In the genomic region with DNA sequence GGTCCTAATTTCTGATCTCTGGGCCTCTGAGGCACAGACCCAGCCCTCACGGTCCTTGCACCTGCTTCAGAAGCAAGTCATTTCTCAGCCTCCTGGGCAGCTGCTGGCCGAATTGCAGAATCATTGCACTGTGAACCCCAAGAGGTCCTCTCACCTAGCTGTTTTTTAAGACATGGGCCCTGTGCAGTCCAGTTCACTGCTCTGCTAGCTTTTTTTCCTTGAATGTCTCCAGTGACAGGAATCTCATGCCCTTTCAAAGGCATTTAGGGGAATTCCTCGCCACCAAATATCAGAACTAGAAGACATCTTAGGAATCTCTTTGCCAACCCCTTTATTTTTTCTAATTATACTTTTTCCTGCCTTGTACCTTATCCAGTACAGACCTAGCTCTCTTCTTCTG, we compare ENCODE assay signal across 34 cellular contexts.
"Had no signal": no experiment of that assay in that cellular context is flagged by ENCODE, and none has a peak within 500 bp of the region (broad histone marks: within the 10 kb centered on the region; RNA-seq: fewer than 3 reads in every experiment).

No MANE protein-coding gene starts in this region.

- DNase-seq: activated CD4-positive, alpha-beta memory T cell treated with anti-CD3 and anti-CD28 coated beads for 36 hours; activated CD4-positive, alpha-beta T cell treated with anti-CD3 and anti-CD28 coated beads for 4 hours; activated CD4-positive, alpha-beta T cell treated with anti-CD3 and anti-CD28 coated beads, Interleukin-2, amount 50 U/mL, for 1 hour; activated CD4-positive, CD25-positive, alpha-beta regulatory T cell treated with anti-CD3 and anti-CD28 coated beads, Interleukin-2, amount 50 U/mL, for 72 hours; activated CD8-positive, alpha-beta memory T cell treated with anti-CD3 and anti-CD28 coated beads, Interleukin-2, amount 10 ng/mL, durations not matched to agents 7 days and 5 days; activated gamma-delta T cell treated with Interleukin-2 at 50 U/mL for 16 hours; activated naive CD4-positive, alpha-beta T cell treated with anti-CD3 and anti-CD28 coated beads, Interleukin-2, amount 10 ng/mL, durations not matched to agents 7 days and 5 days; activated T-cell treated with anti-CD3 and anti-CD28 coated beads, Interleukin-2, amount 50 U/mL, for 1 hour; activated T-cell treated with anti-CD3 and anti-CD28 coated beads, Interleukin-2, amount 50 U/mL, for 72 hours; amniotic stem cell; aorta; brain microvascular endothelial cell; Karpas-422; KBM-7; NCI-H1105 treated with DMSO at 0.1 percent for 48 hours; NCI-H1436; NCI-H1694; NCI-H1930; NCI-H2081 treated with DMSO at 0.1 percent for 48 hours; NCI-H510A; NCI-H526; NCI-H748 treated with DMSO at 0.1 percent for 48 hours; NK-92 treated with Interleukin-12 subunit alpha and Interleukin-12 subunit beta, amount 100 ng/mL, for 24 hours; PC-9; Right ventricle myocardium superior; SW 1271; T-helper 1 cell; T-helper 2 cell; T-helper 9 cell had no signal

- H3K27me3 Mint-ChIP-seq: activated CD8-positive, alpha-beta memory T cell treated with anti-CD3 and anti-CD28 coated beads, Interleukin-2, amount 10 ng/mL, durations not matched to agents 7 days and 5 days; activated naive CD8-positive, alpha-beta T cell; activated T-helper 17 cell treated with anti-CD3 and anti-CD28 coated beads, Interleukin-2, amount 50 U/mL, for 72 hours; IgD-negative memory B cell had no signal

- H3K4me3 ChIP-seq: PC-9 had no signal

- H3K4me1 Mint-ChIP-seq: activated naive CD4-positive, alpha-beta T cell treated with anti-CD3 and anti-CD28 coated beads, Interleukin-2, amount 10 ng/mL, durations not matched to agents 7 days and 5 days; activated T-helper 17 cell treated with anti-CD3 and anti-CD28 coated beads, Interleukin-2, amount 50 U/mL, for 72 hours had no signal

- H3K36me3 Mint-ChIP-seq: activated CD4-positive, alpha-beta memory T cell treated with anti-CD3 and anti-CD28 coated beads for 36 hours; activated CD8-positive, alpha-beta memory T cell treated with anti-CD3 and anti-CD28 coated beads, Interleukin-2, amount 10 ng/mL, durations not matched to agents 7 days and 5 days; activated naive CD4-positive, alpha-beta T cell treated with anti-CD3 and anti-CD28 coated beads, Interleukin-2, amount 10 ng/mL, durations not matched to agents 7 days and 5 days; activated naive CD8-positive, alpha-beta T cell had no signal

- H3K4me3 Mint-ChIP-seq: activated B cell treated with CpG ODN at 0.5 μM for 24 hours; activated CD4-positive, alpha-beta memory T cell treated with anti-CD3 and anti-CD28 coated beads for 36 hours; activated CD8-positive, alpha-beta memory T cell treated with anti-CD3 and anti-CD28 coated beads, Interleukin-2, amount 10 ng/mL, durations not matched to agents 7 days and 5 days; activated naive CD4-positive, alpha-beta T cell treated with anti-CD3 and anti-CD28 coated beads, Interleukin-2, amount 10 ng/mL, durations not matched to agents 7 days and 5 days; activated naive CD8-positive, alpha-beta T cell; activated T-cell treated with anti-CD3 and anti-CD28 coated beads, Interleukin-2, amount 50 U/mL, for 72 hours; activated T-helper 17 cell treated with anti-CD3 and anti-CD28 coated beads, Interleukin-2, amount 50 U/mL, for 72 hours had no signal

- H3K36me3 ChIP-seq: brain microvascular endothelial cell had no signal

- ATAC-seq: activated CD8-positive, alpha-beta memory T cell treated with anti-CD3 and anti-CD28 coated beads, Interleukin-2, amount 10 ng/mL, durations not matched to agents 7 days and 5 days; activated T-cell treated with anti-CD3 and anti-CD28 coated beads, Interleukin-2, amount 50 U/mL, for 72 hours; activated T-helper 17 cell treated with anti-CD3 and anti-CD28 coated beads, Interleukin-2, amount 50 U/mL, for 72 hours had no signal

- H3K9me3 Mint-ChIP-seq: activated B cell treated with CpG ODN at 0.5 μM for 24 hours; activated CD4-positive, alpha-beta memory T cell treated with anti-CD3 and anti-CD28 coated beads for 36 hours; activated naive CD4-positive, alpha-beta T cell treated with anti-CD3 and anti-CD28 coated beads, Interleukin-2, amount 10 ng/mL, durations not matched to agents 7 days and 5 days; activated T-cell treated with anti-CD3 and anti-CD28 coated beads, Interleukin-2, amount 50 U/mL, for 72 hours; activated T-helper 17 cell treated with anti-CD3 and anti-CD28 coated beads, Interleukin-2, amount 50 U/mL, for 72 hours; IgD-negative memory B cell had no signal

- H3K27ac ChIP-seq: brain microvascular endothelial cell, PC-9, VCaP had no signal

- H3K27ac Mint-ChIP-seq: activated B cell treated with CpG ODN at 0.5 μM for 24 hours; activated CD4-positive, alpha-beta memory T cell treated with anti-CD3 and anti-CD28 coated beads for 36 hours; activated CD8-positive, alpha-beta memory T cell treated with anti-CD3 and anti-CD28 coated beads, Interleukin-2, amount 10 ng/mL, durations not matched to agents 7 days and 5 days; activated naive CD4-positive, alpha-beta T cell treated with anti-CD3 and anti-CD28 coated beads, Interleukin-2, amount 10 ng/mL, durations not matched to agents 7 days and 5 days; activated naive CD8-positive, alpha-beta T cell; activated T-cell treated with anti-CD3 and anti-CD28 coated beads, Interleukin-2, amount 50 U/mL, for 72 hours; activated T-helper 17 cell treated with anti-CD3 and anti-CD28 coated beads, Interleukin-2, amount 50 U/mL, for 72 hours had no signal
